Comparison of ENCODE assay signal across 23 cellular contexts in the genomic region with DNA sequence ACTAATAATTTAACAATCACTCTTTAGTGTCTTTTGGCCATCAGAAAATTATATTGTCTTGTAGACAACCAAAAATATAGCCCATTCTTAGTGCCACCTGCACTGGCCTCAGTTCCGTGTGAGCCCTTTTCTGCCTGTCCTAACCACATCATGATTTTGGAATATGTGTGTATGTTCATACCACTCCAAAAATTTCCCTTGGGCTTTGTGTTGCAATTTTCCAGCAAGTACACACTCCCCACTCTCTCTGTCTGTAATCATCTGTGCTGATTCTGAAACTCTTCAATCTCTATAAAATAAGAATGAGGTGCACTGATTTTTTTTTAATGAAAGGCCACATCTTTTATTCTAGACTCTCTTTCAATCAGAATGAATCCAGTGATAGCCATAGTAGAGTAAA.
"Had no signal": no experiment of that assay in that cellular context is flagged by ENCODE, and none has a peak within 500 bp of the region (broad histone marks: within the 10 kb centered on the region; RNA-seq: fewer than 3 reads in every experiment).

No MANE protein-coding gene starts in this region.

- H2AFZ ChIP-seq: parathyroid adenoma had no signal

- H3K27me3 ChIP-seq: colonic mucosa, gastrocnemius medialis, neutrophil, testis, tibial artery had no signal

- H3K4me3 ChIP-seq: colonic mucosa, gastrocnemius medialis, mucosa of descending colon, smooth muscle cell, testis, tibial artery had no signal

- H3K79me2 ChIP-seq: parathyroid adenoma had no signal

- H3K4me2 ChIP-seq: smooth muscle cell had no signal

- H3K4me1 ChIP-seq: colonic mucosa, parathyroid adenoma, testis had no signal

- DNase-seq: colonic mucosa; effector CD8-positive, alpha-beta T cell; endodermal cell; foreskin fibroblast; gastrocnemius medialis; head of caudate nucleus; mesenchymal stem cell; mucosa of descending colon; naive B cell; stimulated activated CD4-positive, alpha-beta T cell treated with anti-CD3 and anti-CD28 coated beads, Interleukin-12 subunit alpha, Interleukin-12 subunit beta, amount 100 ng/mL, for 4 hours; stimulated activated CD4-positive, alpha-beta T cell treated with anti-CD3 and anti-CD28 coated beads, Interleukin-1b, Interleukin-23, amount 100 ng/mL, for 48 hours; stimulated activated CD4-positive, alpha-beta T cell treated with anti-CD3 and anti-CD28 coated beads, Interleukin-4, amount 100 ng/mL, for 1 hour; stimulated activated CD8-positive, alpha-beta memory T cell treated with anti-CD3 and anti-CD28 coated beads, Interleukin-4, amount 100 ng/mL, for 48 hours; stimulated activated naive CD4-positive, alpha-beta T cell treated with Interleukin-2 at 50 U/mL for 16 hours; substantia nigra; testis; tibial artery had no signal

- ATAC-seq: esophagus mucosa; gastrocnemius medialis; mucosa of descending colon; natural killer cell treated with Interleukin-12 subunit alpha and Interleukin-12 subunit beta and Interleukin-15 and Interleukin-18, amount 100 ng/mL, for 72 hours had no signal

- H3K9ac ChIP-seq: parathyroid adenoma had no signal

- H3K27ac ChIP-seq: colonic mucosa, epithelial cell of prostate, gastrocnemius medialis, neutrophil, parathyroid adenoma, testis, tibial artery had no signal

- H3K36me3 ChIP-seq: colonic mucosa, gastrocnemius medialis, neutrophil, tibial artery had no signal

- H3K9me3 ChIP-seq: colonic mucosa, gastrocnemius medialis, mucosa of descending colon, neutrophil, testis, tibial artery had no signal
